Comparison of ENCODE assay signal across 18 cellular contexts in the genomic region with DNA sequence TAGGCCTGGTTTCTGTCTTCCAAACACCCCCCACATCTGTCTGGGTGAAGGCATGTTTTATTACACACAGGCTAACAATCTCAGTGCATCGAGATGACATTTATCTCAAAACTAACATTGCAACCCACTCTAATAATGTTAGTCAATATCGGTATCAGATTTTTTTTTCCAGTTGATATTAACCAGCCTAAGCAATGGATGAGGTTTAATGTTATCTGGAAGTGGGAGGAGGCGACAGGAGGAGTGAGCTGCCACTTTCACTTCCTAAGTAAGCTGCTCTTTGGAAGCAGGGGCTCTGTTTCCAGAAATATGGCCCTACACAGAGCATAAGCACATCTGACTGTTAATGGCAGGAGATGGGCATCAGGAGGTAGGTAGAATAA. TPM values are rescaled to one million over a fixed set of nuclear protein-coding genes. Genes with fewer than 3 reads are reported as not detected.
DNase-seq lines count a peak whose midpoint lies in the region; ATAC-seq, FAIRE-seq and TF ChIP-seq lines count a peak whose summit lies in the region.
"Had no signal": no experiment of that assay in that cellular context is flagged by ENCODE, and none has a peak within 500 bp of the region (broad histone marks: within the 10 kb centered on the region; RNA-seq: fewer than 3 reads in every experiment).

No MANE protein-coding gene starts in this region.

- H3K79me2 ChIP-seq in Loucy (ENCODE audit: insufficient read depth, low read length) = peaks cover 29% of the 10 kb centered on the region

- ATAC-seq in pancreas (no peak), aorta (ENCODE audit: low FRiP score) (no peak)
- ATAC-seq: left colon, natural killer cell had no signal

- H2AFZ ChIP-seq in Loucy (ENCODE audit: low read length) = no peak overlapping the region

- peaks cover 0 to 27% (median 6%) of the 10 kb centered on the region in 11 experiments; a peak in 9 of 22 replicates for H4K20me1 ChIP-seq in BLaER1 treated with 17β-estradiol and CSF1 and Interleukin-3, amounts not matched to agents 10 nM and 100 nM
- no peaks in the 10 kb centered on the region for H4K20me1 ChIP-seq in Loucy (ENCODE audit: insufficient read depth, low read length, poor library complexity, severe bottlenecking)

- H3K4me1 Mint-ChIP-seq in endothelial cell (ENCODE audit: unreplicated experiment) (peaks cover 65% of the 10 kb centered on the region), progenitor cell of endocrine pancreas (ENCODE audit: low read depth) (peaks cover 17% of the 10 kb centered on the region)

- H3K36me3 ChIP-seq in BLaER1 treated with 17β-estradiol and CSF1 and Interleukin-3, amounts not matched to agents 10 nM and 100 nM = peaks cover 0 to 14% (median 0%) of the 10 kb centered on the region in 11 experiments; a peak in 3 of 22 replicates
- H3K36me3 ChIP-seq in Loucy (ENCODE audit: insufficient read depth, low read length) (no peaks in the 10 kb centered on the region), pancreas (no peaks in the 10 kb centered on the region), aorta (ENCODE audit: control insufficient read depth in 1 of 2, insufficient read depth in 2 of 2, low read length in 1 of 2) (no peaks in the 10 kb centered on the region)

- H3K4me3 ChIP-seq in BLaER1 treated with 17β-estradiol and CSF1 and Interleukin-3, amounts not matched to agents 10 nM and 100 nM = no peak overlapping the region
- no peak overlapping the region for H3K4me3 ChIP-seq in Loucy (ENCODE audit: low read length, poor library complexity, severe bottlenecking)
- no peak overlapping the region for H3K4me3 ChIP-seq in pancreas
- no peak overlapping the region for H3K4me3 ChIP-seq in aorta (ENCODE audit: low read length in 2 of 2)

- H3K27ac ChIP-seq in BLaER1 treated with 17β-estradiol and CSF1 and Interleukin-3, amounts not matched to agents 10 nM and 100 nM = no peak overlapping the region
- H3K27ac ChIP-seq in caudate nucleus (ENCODE audit: low read depth, low read length) = no peak overlapping the region
- H3K27ac ChIP-seq in pancreas = no peak overlapping the region
- H3K27ac ChIP-seq in aorta (ENCODE audit: low read depth in 1 of 2, low read length in 2 of 2) = no peak overlapping the region

- H3K9me2 ChIP-seq in Loucy (replicated peaks; ENCODE audit: low read depth, low read length) = no peaks in the 10 kb centered on the region

- no peaks in the 10 kb centered on the region for H3K27me3 ChIP-seq in BLaER1 treated with 17β-estradiol and CSF1 and Interleukin-3, amounts not matched to agents 10 nM and 100 nM
- H3K27me3 ChIP-seq in Loucy (ENCODE audit: insufficient read depth, low read length, poor library complexity, severe bottlenecking) (no peaks in the 10 kb centered on the region), pancreas (no peaks in the 10 kb centered on the region), aorta (ENCODE audit: control insufficient read depth in 1 of 2, insufficient read depth in 2 of 2, low read length in 1 of 2) (no peaks in the 10 kb centered on the region)

- H3K4me3 Mint-ChIP-seq in endothelial cell (ENCODE audit: unreplicated experiment) (peak overlapping the region; percentile 16), progenitor cell of endocrine pancreas (ENCODE audit: low read depth) (no peak overlapping the region)
- H3K4me3 Mint-ChIP-seq: activated naive CD8-positive, alpha-beta T cell treated with anti-CD3 and anti-CD28 coated beads, Interleukin-2, amount 10 ng/mL, durations not matched to agents 7 days and 5 days; activated T-cell treated with anti-CD3 and anti-CD28 coated beads, Interleukin-2, amount 50 U/mL, for 24 hours; natural killer cell had no signal

- peaks cover 0 to 8% (median 0%) of the 10 kb centered on the region in 11 experiments; a peak in 1 of 22 replicates for H3K9me3 ChIP-seq in BLaER1 treated with 17β-estradiol and CSF1 and Interleukin-3, amounts not matched to agents 10 nM and 100 nM (replicated peaks in 1 of 11)
- H3K9me3 ChIP-seq in Loucy (ENCODE audit: insufficient read depth, low read depth, low read length) (no peaks in the 10 kb centered on the region), pancreas (no peaks in the 10 kb centered on the region), aorta (ENCODE audit: control insufficient read depth, low read length) (no peaks in the 10 kb centered on the region)

- 65 to 67% methylated on average over 3 of the region's 3 CpGs for WGBS in pancreas, 2 donors
- WGBS in aorta, 2 donors = 64 to 65% methylated on average over 3 of the region's 3 CpGs

- FAIRE-seq in pancreas (lab: Jason Lieb, UNC) = no peak
- FAIRE-seq: urothelium cell line had no signal

- H3F3A ChIP-seq in Loucy (ENCODE audit: low read depth) = no peaks in the 10 kb centered on the region

- TF ChIP-seq CTCF in Loucy (conservative IDR thresholded peaks at IDR 0.05; ENCODE audit: low read length) (no peak), endothelial cell (IDR thresholded peaks at IDR 0.05; ENCODE audit: unreplicated experiment) (no peak), progenitor cell of endocrine pancreas (IDR thresholded peaks at IDR 0.05; ENCODE audit: unreplicated experiment) (no peak), pancreas (IDR thresholded peaks at IDR 0.05) (no peak)

- H3K9ac ChIP-seq in BLaER1 treated with 17β-estradiol and CSF1 and Interleukin-3, amounts not matched to agents 10 nM and 100 nM = no peak overlapping the region
- H3K9ac ChIP-seq in Loucy (ENCODE audit: low read depth, low read length, poor library complexity, severe bottlenecking) = no peak overlapping the region

- intact Hi-C loops in pancreas (cut with DNase I) = no loop called here
- intact Hi-C loops in aorta (cut with DNase I) = no loop called here

- DNase-seq in endothelial cell (ENCODE audit: low spot score) (no peak), progenitor cell of endocrine pancreas (ENCODE audit: low spot score, unreplicated experiment) (no peak), 8988T (no peak), caudate nucleus (lab: John Stamatoyannopoulos, UW) (no peak), pancreas (no peak), aorta (no peak)
- DNase-seq: activated CD4-positive, alpha-beta T cell treated with anti-CD3 and anti-CD28 coated beads for 48 hours; activated naive CD8-positive, alpha-beta T cell treated with anti-CD3 and anti-CD28 coated beads, Interleukin-2, amount 10 ng/mL, durations not matched to agents 7 days and 5 days; activated T-cell treated with anti-CD3 and anti-CD28 coated beads, Interleukin-2, amount 50 U/mL, for 24 hours; left colon; natural killer cell; NCI-H2107; NCI-H748 treated with DMSO at 0.1 percent for 48 hours; retina; T-helper 2 cell had no signal

- H3K4me1 ChIP-seq in BLaER1 treated with 17β-estradiol and CSF1 and Interleukin-3, amounts not matched to agents 10 nM and 100 nM = peaks cover 69 to 88% (median 83%) of the 10 kb centered on the region in 10 experiments
- H3K4me1 ChIP-seq in Loucy (ENCODE audit: insufficient read depth, low read length, poor library complexity, severe bottlenecking) (peaks cover 63% of the 10 kb centered on the region), pancreas (peaks cover 5 to 22% (median 11%) of the 10 kb centered on the region in 3 donors), aorta (ENCODE audit: control insufficient read depth in 1 of 2, insufficient read depth in 2 of 2, low read length in 2 of 2) (peaks cover 2% of the 10 kb centered on the region in 2 donors)

- H3K27ac Mint-ChIP-seq in endothelial cell (ENCODE audit: unreplicated experiment) = no peak overlapping the region
- H3K27ac Mint-ChIP-seq in progenitor cell of endocrine pancreas = peak overlapping the region; percentile 29
- H3K27ac Mint-ChIP-seq: activated naive CD8-positive, alpha-beta T cell treated with anti-CD3 and anti-CD28 coated beads, Interleukin-2, amount 10 ng/mL, durations not matched to agents 7 days and 5 days; activated T-cell treated with anti-CD3 and anti-CD28 coated beads, Interleukin-2, amount 50 U/mL, for 24 hours had no signal

- H3K4me2 ChIP-seq in BLaER1 treated with 17β-estradiol and CSF1 and Interleukin-3, amounts not matched to agents 10 nM and 100 nM = peak overlapping the region in 7 of 11 experiments; percentile 11 to 76 (median 45); a peak in 13 of 22 replicates
- peak overlapping the region; percentile 98 for H3K4me2 ChIP-seq in Loucy (ENCODE audit: low read depth, low read length, poor library complexity, severe bottlenecking)

- H3K27me3 Mint-ChIP-seq in endothelial cell (ENCODE audit: unreplicated experiment) (peaks cover 9% of the 10 kb centered on the region), progenitor cell of endocrine pancreas (peaks cover 17% of the 10 kb centered on the region)
- H3K27me3 Mint-ChIP-seq: activated naive CD8-positive, alpha-beta T cell treated with anti-CD3 and anti-CD28 coated beads, Interleukin-2, amount 10 ng/mL, durations not matched to agents 7 days and 5 days; activated T-cell treated with anti-CD3 and anti-CD28 coated beads, Interleukin-2, amount 50 U/mL, for 24 hours had no signal

- H3K9me3 Mint-ChIP-seq in endothelial cell (ENCODE audit: unreplicated experiment) (no peaks in the 10 kb centered on the region), progenitor cell of endocrine pancreas (ENCODE audit: low read depth) (no peaks in the 10 kb centered on the region)
- H3K9me3 Mint-ChIP-seq: activated naive CD8-positive, alpha-beta T cell treated with anti-CD3 and anti-CD28 coated beads, Interleukin-2, amount 10 ng/mL, durations not matched to agents 7 days and 5 days; activated T-cell treated with anti-CD3 and anti-CD28 coated beads, Interleukin-2, amount 50 U/mL, for 24 hours; natural killer cell had no signal

- H3K36me3 Mint-ChIP-seq in endothelial cell (ENCODE audit: low read depth, unreplicated experiment) (peaks cover 10% of the 10 kb centered on the region), progenitor cell of endocrine pancreas (ENCODE audit: insufficient read depth) (no peaks in the 10 kb centered on the region)
- H3K36me3 Mint-ChIP-seq: natural killer cell had no signal

RNA-seq across cellular contexts. Expression of a gene that starts 5.2 kb away (rescaled TPM):
- total RNA-seq in endothelial cell (ENCODE audit: unreplicated experiment) (32.7 TPM), progenitor cell of endocrine pancreas (2.9 and 3.6 TPM in 2 replicates), pancreas (1 to 10 TPM; 1.9 to 8.0 (median 2.6) TPM), aorta (10 to 100 TPM; 18.5 to 38.4 TPM)
- polyA plus RNA-seq in pancreas (1 to 10 TPM; 4.8 to 9.9 TPM), aorta (10 to 100 TPM in 1 of 2 donors, 1 to 10 TPM in 1; 2.4 to 19.9 TPM)

RNA-seq across cellular contexts. Expression of a gene that starts 31.2 kb away (rescaled TPM):
- total RNA-seq in endothelial cell (ENCODE audit: unreplicated experiment) (34.0 TPM), progenitor cell of endocrine pancreas (54.0 and 54.7 TPM in 2 replicates), pancreas (10 to 100 TPM in 5 of 6 donors, 1 to 10 TPM in 1; 9.6 to 18.9 (median 15.6) TPM), aorta (10 to 100 TPM; 16.7 to 22.5 TPM)
- polyA plus RNA-seq in pancreas (10 to 100 TPM; 26.8 to 30.3 TPM), aorta (10 to 100 TPM; 29.4 to 64.2 TPM)
